9 cellular contexts compared by ENCODE assay signal in the genomic region with DNA sequence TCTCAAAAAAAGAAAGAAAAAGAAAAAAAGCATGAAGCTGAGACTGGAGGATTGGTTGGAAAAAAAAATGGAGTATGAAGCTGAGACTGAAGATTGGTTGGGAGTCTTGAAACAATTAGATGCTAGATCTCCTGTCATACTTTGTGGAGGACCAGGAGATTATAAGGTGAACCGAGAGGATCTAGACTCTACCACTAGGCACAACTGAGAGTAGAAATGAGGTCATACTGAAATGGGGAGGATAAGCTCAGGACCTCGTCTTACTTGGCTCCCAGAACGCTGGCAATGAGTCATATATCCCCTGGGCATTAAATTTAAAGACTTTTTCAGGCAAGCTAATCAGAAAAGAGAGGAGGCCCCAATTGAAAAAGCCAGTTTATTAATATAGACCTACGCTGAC. TPM values are rescaled to one million over a fixed set of nuclear protein-coding genes. Genes with fewer than 3 reads are reported as not detected.
A peak's percentile ranks its signal among the peaks of the same experiment; 100 is the strongest.
DNase-seq lines count a peak whose midpoint lies in the region; ATAC-seq and TF ChIP-seq lines count a peak whose summit lies in the region.
"Had no signal": no experiment of that assay in that cellular context is flagged by ENCODE, and none has a peak within 500 bp of the region (broad histone marks: within the 10 kb centered on the region; RNA-seq: fewer than 3 reads in every experiment).

No MANE protein-coding gene starts in this region.

- no peak overlapping the region for H2AFZ ChIP-seq in neuronal stem cell (ENCODE audit: low read length)

- H3K9ac ChIP-seq in neuronal stem cell (ENCODE audit: low read depth, low read length, poor library complexity): no peak overlapping the region

- intact Hi-C loops in esophagus muscularis mucosa (cut with DNase I): no loop called here

- WGBS in neuronal stem cell (ENCODE audit: extremely low coverage in 2 of 2, insufficient read length in 2 of 2, insufficient replicate concordance in 1 of 2), 2 donors: no CpG with 5 or more reads among the region's 4 CpGs
- WGBS in esophagus muscularis mucosa: 64% methylated on average over 4 of the region's 4 CpGs

- no peak overlapping the region for H4K8ac ChIP-seq in neuronal stem cell (ENCODE audit: low read depth, low read length)

- H3K23ac ChIP-seq in neuronal stem cell (ENCODE audit: low read depth, low read length, poor library complexity): no peak overlapping the region

- H4K91ac ChIP-seq in neuronal stem cell (ENCODE audit: low read depth, low read length, poor library complexity): no peak overlapping the region

- no peak overlapping the region for H3K4me3 ChIP-seq in neuronal stem cell (ENCODE audit: low read length in 2 of 2)
- no peak overlapping the region for H3K4me3 ChIP-seq in esophagus muscularis mucosa

- H3K4me1 ChIP-seq in neuronal stem cell (ENCODE audit: control insufficient read depth in 2 of 2, insufficient read depth in 1 of 2, low read depth in 1 of 2, low read length in 2 of 2): peaks cover 3 to 8% of the 10 kb centered on the region in 2 donors
- H3K4me1 ChIP-seq in esophagus muscularis mucosa: peaks cover 19 to 23% (median 20%) of the 10 kb centered on the region in 4 donors

- ATAC-seq in GM19395 (IDR thresholded peaks at IDR 0.05; ENCODE audit: unreplicated experiment): peak; percentile 22

- H3K27ac ChIP-seq in neuronal stem cell (replicated peaks; ENCODE audit: low read length) (no peak overlapping the region), esophagus muscularis mucosa (replicated peaks in 1 of 4) (no peak overlapping the region)

- TF ChIP-seq CTCF in esophagus muscularis mucosa (IDR thresholded peaks at IDR 0.05): no peak

- H2BK120ac ChIP-seq in neuronal stem cell (ENCODE audit: low read depth, low read length): no peak overlapping the region

- H3K9me3 ChIP-seq in neuronal stem cell (replicated peaks in 1 of 2; ENCODE audit: control insufficient read depth in 2 of 2, insufficient read depth in 1 of 2, low read depth in 1 of 2, low read length in 2 of 2): no peaks in the 10 kb centered on the region
- no peaks in the 10 kb centered on the region for H3K9me3 ChIP-seq in esophagus muscularis mucosa

- H3K4me2 ChIP-seq in neuronal stem cell (ENCODE audit: insufficient read depth, low read length, poor library complexity, severe bottlenecking): no peak overlapping the region

- no peak for TF ChIP-seq POLR2A in esophagus muscularis mucosa (IDR thresholded peaks at IDR 0.05; ENCODE audit: low read depth)

- in situ Hi-C loops in ACHN (cut with HindIII; ENCODE audit: low pct_ligation_motif_present, low pct_unique_long_range_greater_than_20kb, low sequenced_read_pairs): no loop called here

- TF ChIP-seq EP300 in esophagus muscularis mucosa (IDR thresholded peaks at IDR 0.05): no peak

- no peak overlapping the region for H2BK12ac ChIP-seq in neuronal stem cell (ENCODE audit: low read length)

- H2BK5ac ChIP-seq in neuronal stem cell (ENCODE audit: low read length): no peak overlapping the region

- DNase-seq in ACHN: peak; percentile 32
- DNase-seq in NCI-H460 (ENCODE audit: extremely low read depth, low read depth): peak; percentile 18
- DNase-seq in fibroblast of the conjunctiva (ENCODE audit: low read depth): peak; percentile 71
- no peak for DNase-seq in neuronal stem cell (ENCODE audit: low spot score)
- DNase-seq in stimulated activated CD4-positive, alpha-beta T cell treated with anti-CD3 and anti-CD28 coated beads, Interleukin-1b, Interleukin-23, amount 100 ng/mL, for 48 hours: no peak
- DNase-seq in activated effector memory CD4-positive, alpha-beta T cell treated with anti-CD3 and anti-CD28 coated beads, Interleukin-2, amount 50 U/mL, for 16 hours: no peak
- DNase-seq in esophagus muscularis mucosa (ENCODE audit: extremely low spot score): no peak
- DNase-seq: midbrain had no signal

- H3K36me3 ChIP-seq in neuronal stem cell (replicated peaks in 1 of 2; ENCODE audit: control insufficient read depth in 2 of 2, insufficient read depth in 2 of 2, low read length in 2 of 2) (peaks cover 0 to 7% of the 10 kb centered on the region in 2 donors), esophagus muscularis mucosa (no peaks in the 10 kb centered on the region)

- H3K27me3 ChIP-seq in neuronal stem cell (ENCODE audit: control insufficient read depth in 3 of 3, insufficient read depth in 3 of 3, low read depth in 1 of 3, low read length in 3 of 3) (no peaks in the 10 kb centered on the region), esophagus muscularis mucosa (no peaks in the 10 kb centered on the region)

- no peak overlapping the region for H2BK15ac ChIP-seq in neuronal stem cell (ENCODE audit: low read length)

- no peak overlapping the region for H3K4ac ChIP-seq in neuronal stem cell (ENCODE audit: low read length)

- no peak overlapping the region for H3K14ac ChIP-seq in neuronal stem cell (ENCODE audit: low read length)

- H3K79me1 ChIP-seq in neuronal stem cell (ENCODE audit: low read depth, low read length): no peaks in the 10 kb centered on the region

- no peak overlapping the region for H3K18ac ChIP-seq in neuronal stem cell (ENCODE audit: low read length)

- no peak overlapping the region for H2AK5ac ChIP-seq in neuronal stem cell (ENCODE audit: low read depth, low read length)

RNA-seq across cellular contexts. Expression of a gene that starts 3.3 kb away (rescaled TPM):
- total RNA-seq in NCI-H460 (2014; rRNA removed; shearing (Covaris generic)): 28.4 and 30.9 TPM in 2 replicates
- 33.1 and 42.2 TPM in 2 replicates for polyA plus RNA-seq in NCI-H460 (2014; cell fraction: nucleus; rRNA removed)
- polyA plus RNA-seq in neuronal stem cell (2013, experiment 1 of 2): 18.4 TPM
- 19.3 TPM for polyA plus RNA-seq in neuronal stem cell (2013, experiment 2 of 2)
- 10 to 100 TPM in 2 of 4 donors, 1 to 10 TPM in 2; 9.4 to 15.0 (median 10.8) TPM for total RNA-seq in esophagus muscularis mucosa

Comparison
In these comparisons a context has a peak if more than half of its experiments do, and no peak if none do; other contexts are left out.
1. DNase-seq: peak in ACHN (single experiment), NCI-H460 (single experiment) and fibroblast of the conjunctiva (single experiment); none in neuronal stem cell (single experiment), stimulated activated CD4-positive, alpha-beta T cell treated with anti-CD3 and anti-CD28 coated beads, Interleukin-1b, Interleukin-23, amount 100 ng/mL, for 48 hours (single experiment), activated effector memory CD4-positive, alpha-beta T cell treated with anti-CD3 and anti-CD28 coated beads, Interleukin-2, amount 50 U/mL, for 16 hours (single experiment) and esophagus muscularis mucosa (single experiment).